8 cellular contexts compared by ENCODE assay signal in the genomic region with DNA sequence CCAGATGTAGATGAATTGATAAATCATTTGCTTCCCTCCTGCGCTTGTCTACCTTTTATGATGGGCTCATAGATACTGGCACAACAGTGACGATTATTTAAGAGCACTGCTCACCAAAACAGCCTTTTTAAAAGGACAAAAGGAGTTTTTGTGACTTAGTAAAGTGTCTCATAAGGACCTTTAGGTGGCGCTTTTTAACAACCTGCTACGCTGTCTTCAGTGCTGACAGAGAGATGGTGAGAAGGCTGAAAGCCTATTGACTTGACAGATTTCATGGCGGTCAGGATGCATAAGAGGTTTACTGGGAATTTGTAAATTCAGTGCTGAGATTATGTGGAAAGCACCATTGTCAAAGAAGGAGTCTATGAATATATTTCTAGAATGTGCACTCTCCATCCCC.
DNase-seq lines count a peak whose midpoint lies in the region; ATAC-seq, FAIRE-seq and TF ChIP-seq lines count a peak whose summit lies in the region.

No MANE protein-coding gene starts in this region.

- no peaks in the 10 kb centered on the region for H3K36me3 ChIP-seq in keratinocyte (ENCODE audit: control insufficient read depth in 2 of 2, extremely low read depth in 1 of 2, insufficient read depth in 2 of 2, low read length in 2 of 2)

- no peaks in the 10 kb centered on the region for H3K79me2 ChIP-seq in keratinocyte (ENCODE audit: control insufficient read depth, insufficient read depth, low read length)

- H3K27ac Mint-ChIP-seq in activated CD4-positive, alpha-beta T cell treated with anti-CD3 and anti-CD28 coated beads, Interleukin-2, amount 10 ng/mL, durations not matched to agents 7 days and 5 days: no peak overlapping the region

- dilution Hi-C loops in keratinocyte (cut with MboI; ENCODE audit: extremely low pct_ligation_motif_present, low sequenced_read_pairs): no loop called here

- no peak overlapping the region for H3K9ac ChIP-seq in keratinocyte (ENCODE audit: control insufficient read depth, extremely low read depth, insufficient read depth, low read length)

- TF ChIP-seq CTCF in keratinocyte (optimal IDR thresholded peaks at IDR 0.05 in 1 of 3, IDR thresholded peaks at IDR 0.05 in 1 of 3, conservative IDR thresholded peaks at IDR 0.05 in 1 of 3; ENCODE audit: extremely low read depth in 1 of 3, insufficient read depth in 2 of 3, low read length in 3 of 3): peak in 2 of 3 experiments; percentile 10 to 41

- H3K27ac ChIP-seq in keratinocyte (ENCODE audit: control insufficient read depth, insufficient read depth, low read length): no peak overlapping the region

- no peaks in the 10 kb centered on the region for H3K27me3 Mint-ChIP-seq in activated CD4-positive, alpha-beta T cell treated with anti-CD3 and anti-CD28 coated beads, Interleukin-2, amount 10 ng/mL, durations not matched to agents 7 days and 5 days

- no peaks in the 10 kb centered on the region for H4K20me1 ChIP-seq in keratinocyte (ENCODE audit: control insufficient read depth, extremely low read depth, insufficient read depth, low read length)

- peak; percentile 58 for ATAC-seq in HG03442 (IDR thresholded peaks at IDR 0.05; ENCODE audit: unreplicated experiment)
- no peak for ATAC-seq in HG02798 (IDR thresholded peaks at IDR 0.05; ENCODE audit: poor library complexity, unreplicated experiment)

- H3K4me3 ChIP-seq in keratinocyte (ENCODE audit: control insufficient read depth in 2 of 3, extremely low read depth in 1 of 3, insufficient read depth in 2 of 3, low read depth in 1 of 3, low read length in 3 of 3): no peak overlapping the region

- H3K36me3 Mint-ChIP-seq in activated CD4-positive, alpha-beta T cell treated with anti-CD3 and anti-CD28 coated beads, Interleukin-2, amount 10 ng/mL, durations not matched to agents 7 days and 5 days (ENCODE audit: low read depth): no peaks in the 10 kb centered on the region

- no peaks in the 10 kb centered on the region for H3K9me3 Mint-ChIP-seq in activated CD4-positive, alpha-beta T cell treated with anti-CD3 and anti-CD28 coated beads, Interleukin-2, amount 10 ng/mL, durations not matched to agents 7 days and 5 days

- CTCF ChIA-PET in activated CD4-positive, alpha-beta T cell treated with anti-CD3 and anti-CD28 coated beads, Interleukin-2, amount 10 ng/mL, durations not matched to agents 7 days and 5 days (lab: Charles Lee): no interaction called here

- no peaks in the 10 kb centered on the region for H3K9me3 ChIP-seq in keratinocyte (ENCODE audit: control insufficient read depth, low read depth, low read length)

- peak; percentile 63 for DNase-seq in COR-L47 (lab: John Stamatoyannopoulos, UW)
- peak; percentile 72 for DNase-seq in RKO (ENCODE audit: low spot score)
- DNase-seq in keratinocyte (ENCODE audit: low read depth, low spot score): no peak
- no peak for DNase-seq in activated T-cell treated with anti-CD3 and anti-CD28 coated beads for 4 hours
- DNase-seq in NCI-H1436 treated with DMSO at 0.1 percent for 48 hours (lab: John Stamatoyannopoulos, UW): no peak
- no peak for DNase-seq in activated CD4-positive, alpha-beta T cell treated with anti-CD3 and anti-CD28 coated beads, Interleukin-2, amount 10 ng/mL, durations not matched to agents 7 days and 5 days

- no peaks in the 10 kb centered on the region for H3K4me1 ChIP-seq in keratinocyte (ENCODE audit: control insufficient read depth, extremely low read depth, insufficient read depth, low read length)

- no peak for FAIRE-seq in keratinocyte (lab: Jason Lieb, UNC)

- POLR2A ChIA-PET in activated CD4-positive, alpha-beta T cell treated with anti-CD3 and anti-CD28 coated beads, Interleukin-2, amount 10 ng/mL, durations not matched to agents 7 days and 5 days (lab: Charles Lee): no interaction called here

- H3K27me3 ChIP-seq in keratinocyte (ENCODE audit: control insufficient read depth, extremely low read depth, insufficient read depth, low read length): no peaks in the 10 kb centered on the region

- H3K4me1 Mint-ChIP-seq in activated CD4-positive, alpha-beta T cell treated with anti-CD3 and anti-CD28 coated beads, Interleukin-2, amount 10 ng/mL, durations not matched to agents 7 days and 5 days: no peaks in the 10 kb centered on the region

- H3K4me2 ChIP-seq in keratinocyte (ENCODE audit: control insufficient read depth, extremely low read depth, insufficient read depth, low read depth, low read length): no peak overlapping the region

- no peaks in the 10 kb centered on the region for H3K9me1 ChIP-seq in keratinocyte (ENCODE audit: control insufficient read depth, extremely low read depth, insufficient read depth, low read length)

- no peak overlapping the region for H3K4me3 Mint-ChIP-seq in activated CD4-positive, alpha-beta T cell treated with anti-CD3 and anti-CD28 coated beads, Interleukin-2, amount 10 ng/mL, durations not matched to agents 7 days and 5 days

- H2AFZ ChIP-seq in keratinocyte (ENCODE audit: control insufficient read depth, low read length): no peak overlapping the region

Comparison
In these comparisons a context has a peak if more than half of its experiments do, and no peak if none do; other contexts are left out.
1. DNase-seq: peak in COR-L47 (single experiment) and RKO (single experiment); none in keratinocyte (single experiment), activated T-cell treated with anti-CD3 and anti-CD28 coated beads for 4 hours (single experiment), NCI-H1436 treated with DMSO at 0.1 percent for 48 hours (single experiment) and activated CD4-positive, alpha-beta T cell treated with anti-CD3 and anti-CD28 coated beads, Interleukin-2, amount 10 ng/mL, durations not matched to agents 7 days and 5 days (single experiment).